Comparison of ENCODE assay signal across 10 cellular contexts in the genomic region with DNA sequence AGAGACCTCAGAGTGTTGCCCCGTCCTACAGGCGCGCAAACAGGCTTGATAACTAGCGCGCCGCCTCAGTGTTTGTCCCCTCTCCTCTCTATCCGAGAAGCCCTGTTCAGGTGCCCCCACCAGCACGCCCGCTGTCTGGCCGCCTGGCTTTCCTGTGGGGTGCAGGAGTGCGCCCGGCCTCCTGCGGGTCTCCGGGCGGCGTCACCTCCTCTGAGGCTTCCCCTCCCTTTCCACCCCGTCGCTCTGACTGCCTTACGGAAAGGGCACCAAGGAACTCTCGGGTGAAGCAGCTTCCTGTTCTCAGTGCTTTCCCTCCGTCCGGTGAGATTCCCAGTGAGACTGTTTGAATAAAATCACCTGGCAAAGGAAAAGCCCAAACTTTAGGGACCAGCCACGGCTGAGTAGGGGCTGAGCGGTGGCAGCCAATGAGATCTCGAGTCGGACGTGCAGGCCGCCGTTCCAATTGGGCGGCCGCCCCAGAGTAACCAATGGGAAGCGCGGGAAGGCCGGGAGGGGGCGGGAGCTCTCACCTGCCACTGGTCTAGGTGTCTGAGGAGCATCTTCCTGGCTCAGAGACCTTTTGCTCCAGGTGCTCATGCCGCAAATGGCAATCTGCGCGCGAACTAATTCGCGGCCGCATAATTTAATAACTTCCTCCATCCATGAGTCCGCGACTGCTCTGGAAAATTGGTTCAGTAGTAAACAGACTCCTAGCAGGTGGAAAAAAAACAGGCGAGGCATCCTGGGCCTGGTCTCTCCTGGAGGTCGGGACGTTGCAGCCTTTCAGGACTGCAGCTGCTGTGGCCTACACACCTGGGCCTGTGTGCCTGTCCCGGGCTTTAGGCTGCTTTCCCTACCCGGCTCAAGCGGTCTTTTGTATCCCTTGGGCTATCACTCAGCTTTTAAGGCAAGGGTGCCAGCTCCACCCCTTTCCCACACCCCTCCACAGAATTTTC. TPM values are rescaled to one million over a fixed set of nuclear protein-coding genes. Genes with fewer than 3 reads are reported as not detected.
DNase-seq lines count a peak whose midpoint lies in the region; ATAC-seq and TF ChIP-seq lines count a peak whose summit lies in the region.
"Not testable (repeated sequence)": the region's sequence is repeated elsewhere in the genome, so short reads cannot be mapped to it uniquely, and the experiment has no call there.
"Had no signal": no experiment of that assay in that cellular context is flagged by ENCODE, and none has a peak within 500 bp of the region (broad histone marks: within the 10 kb centered on the region; RNA-seq: fewer than 3 reads in every experiment).

A gene with protein sequence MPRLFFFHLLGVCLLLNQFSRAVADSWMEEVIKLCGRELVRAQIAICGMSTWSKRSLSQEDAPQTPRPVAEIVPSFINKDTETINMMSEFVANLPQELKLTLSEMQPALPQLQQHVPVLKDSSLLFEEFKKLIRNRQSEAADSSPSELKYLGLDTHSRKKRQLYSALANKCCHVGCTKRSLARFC (minus strand): TSS at position 877 of the 956 bp plus-strand sequence. CDS start 136 bp downstream, at position 741.

- TF ChIP-seq CTCF in GM06990 (IDR thresholded peaks at IDR 0.05; ENCODE audit: insufficient read depth, low read length, poor library complexity, severe bottlenecking); VCaP (conservative IDR thresholded peaks at IDR 0.05); MCF 10A (IDR thresholded peaks at IDR 0.05; ENCODE audit: unreplicated experiment): not testable (repeated sequence)

- H3K9me3 Mint-ChIP-seq in MCF 10A (ENCODE audit: unreplicated experiment), result not testable (repeated sequence)

- intact Hi-C loops in MCF 10A (cut with micrococcal nuclease), result not testable (repeated sequence)

- H3K36me3 ChIP-seq in GM06990 (ENCODE audit: control insufficient read depth, insufficient read depth, low read length), result not testable (repeated sequence)

- not testable (repeated sequence) for H3K4me3 ChIP-seq in GM06990 (replicated peaks; ENCODE audit: low read depth, low read length)

- POLR2A ChIA-PET in MCF 10A (lab: Yijun Ruan, JAX), result not testable (repeated sequence)

- not testable (repeated sequence) for H3K36me3 Mint-ChIP-seq in MCF 10A (ENCODE audit: insufficient read depth, unreplicated experiment)

- H3K27me3 ChIP-seq in GM06990 (replicated peaks; ENCODE audit: control insufficient read depth, insufficient read depth, low read length), result not testable (repeated sequence)

- ATAC-seq in GM19455 (IDR thresholded peaks at IDR 0.05; ENCODE audit: unreplicated experiment) (peak; percentile 100), HG02870 (IDR thresholded peaks at IDR 0.05; ENCODE audit: unreplicated experiment) (peak; percentile 98), HG03575 (IDR thresholded peaks at IDR 0.05; ENCODE audit: extremely low read depth, insufficient number of reproducible peaks, low FRiP score, unreplicated experiment) (peak; percentile 74)

- DNase-seq in GM06990 (ENCODE audit: extremely low read depth, insufficient read length), result peak; percentile 21
- DNase-seq in MCF 10A (ENCODE audit: unreplicated experiment), result peak; percentile 18
- DNase-seq in kidney tubule cell (ENCODE audit: low spot score), result peak; percentile 12
- peak; percentile 3 for DNase-seq in stimulated activated CD4-positive, alpha-beta T cell treated with anti-CD3 and anti-CD28 coated beads, Interleukin-4, amount 100 ng/mL, for 1 hour

- not testable (repeated sequence) for BruUV-seq in MCF 10A (replicated peaks; lab: Mats Ljungman, UMichigan)

- not testable (repeated sequence) for H3K27me3 Mint-ChIP-seq in MCF 10A (ENCODE audit: insufficient read depth, unreplicated experiment)

- H3K4me1 Mint-ChIP-seq in MCF 10A (ENCODE audit: insufficient read depth, unreplicated experiment), result not testable (repeated sequence)

- not testable (repeated sequence) for H3K27ac Mint-ChIP-seq in MCF 10A (ENCODE audit: low read depth, unreplicated experiment)

- H3K4me3 Mint-ChIP-seq in MCF 10A (ENCODE audit: unreplicated experiment), result peak within 1 kb of the TSS; percentile 16

- CTCF ChIA-PET in MCF 10A (lab: Yijun Ruan, JAX), result interaction anchor here (0.6 kb wide), 1 partner anchor 642 kb away, joined by 3 read pairs; no protein-coding TSS in a partner anchor

- H3K27ac ChIP-seq in VCaP, result peak within 1 kb of the TSS; percentile 35; the same call in 1 of the 2 replicates

RNA-seq across cellular contexts. Expression of the gene that starts here (rescaled TPM):
- not detected in 2 replicates for total RNA-seq in MCF 10A (2022)
- total RNA-seq: LHCN-M2, temporal lobe had no signal

Comparison
In these comparisons a context has a peak if more than half of its experiments do, and no peak if none do; other contexts are left out.
1. Peak in DNase-seq in MCF 10A; RNA of the gene not detected or under 1 TPM.